ENCODE assay signal across 1 cellular context in the genomic region with DNA sequence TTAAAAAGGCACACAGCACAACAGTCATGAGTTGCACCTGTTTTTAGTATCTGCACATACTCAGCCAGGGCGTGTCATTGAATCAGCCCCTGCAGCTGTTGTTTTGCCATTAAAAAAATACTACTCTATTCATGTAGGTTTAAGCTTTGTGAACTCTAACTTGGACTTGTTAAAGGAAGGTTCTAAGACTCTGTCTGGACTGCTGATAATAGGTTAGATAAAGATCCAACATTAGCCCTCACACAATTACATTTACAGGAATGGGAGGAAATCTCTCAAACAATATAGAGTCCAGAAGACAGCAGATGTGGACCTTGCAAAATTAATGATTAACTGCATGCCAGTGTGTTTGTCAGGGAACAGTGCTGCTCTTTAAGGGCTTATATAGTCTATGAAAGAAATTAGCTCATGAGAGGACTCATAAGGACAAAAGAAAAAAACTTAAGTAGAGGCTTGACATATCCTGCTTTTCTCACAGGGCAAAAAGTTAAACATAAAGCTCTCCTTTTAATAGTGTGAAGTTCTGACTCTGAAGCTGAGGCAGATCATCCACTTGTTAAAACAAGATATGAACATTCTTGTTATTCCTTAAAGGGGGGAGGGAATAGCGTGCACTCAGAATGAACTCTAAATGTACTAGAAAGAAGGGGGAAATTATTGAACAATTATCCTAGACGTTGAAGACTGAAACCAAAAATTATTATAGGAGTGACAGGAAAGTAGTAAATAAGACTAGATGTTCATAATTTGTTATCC.
TF ChIP-seq lines count a peak whose summit lies in the region.

No MANE protein-coding gene starts in this region.

TF ChIP-seq in HepG2, 621 proteins besides CTCF, POLR2A, EP300 and RAD21 (continued from another document and continues in another):
- TF ChIP-seq NCOR1 (IDR thresholded peaks at IDR 0.05; ENCODE audit: borderline replicate concordance, low read length) (peak; percentile 51; the same call in 1 of the 2 replicates), ZNF547 (CRISPR knock-in tag; IDR thresholded peaks at IDR 0.05) (no peak), GATAD2A (CRISPR knock-in tag; IDR thresholded peaks at IDR 0.05) (peak; percentile 48; the same call in 1 of the 2 replicates), HNF4A (CRISPR knock-in tag; IDR thresholded peaks at IDR 0.05) (peak; percentile 57), HDAC1 (CRISPR knock-in tag; IDR thresholded peaks at IDR 0.05) (no peak), ZNF773 (CRISPR knock-in tag; IDR thresholded peaks at IDR 0.05; ENCODE audit: borderline replicate concordance) (no peak), SALL2 (CRISPR knock-in tag; IDR thresholded peaks at IDR 0.05) (no peak), PHF5A (CRISPR knock-in tag; IDR thresholded peaks at IDR 0.05; ENCODE audit: low read depth, unreplicated experiment) (peak; percentile 37), GTF2F1 (IDR thresholded peaks at IDR 0.05; ENCODE audit: low read length) (no peak), NONO (IDR thresholded peaks at IDR 0.05) (no peak), NONO (CRISPR knock-in tag; conservative IDR thresholded peaks at IDR 0.05) (no peak), CEBPB (IDR thresholded peaks at IDR 0.05; ENCODE audit: borderline replicate concordance, low read depth, low read length) (no peak), CENPT (CRISPR knock-in tag; IDR thresholded peaks at IDR 0.05; ENCODE audit: low read depth) (no peak), ZMYM3 (CRISPR knock-in tag; IDR thresholded peaks at IDR 0.05) (no peak), PRMT3 (CRISPR knock-in tag; IDR thresholded peaks at IDR 0.05; ENCODE audit: borderline replicate concordance, low read depth) (no peak), POLR2AphosphoS2 (IDR thresholded peaks at IDR 0.05; ENCODE audit: low read depth, low read length) (no peak), ZNF615 (CRISPR knock-in tag; IDR thresholded peaks at IDR 0.05; ENCODE audit: borderline replicate concordance) (no peak), GZF1 (CRISPR knock-in tag; IDR thresholded peaks at IDR 0.05) (no peak), SOX13 (IDR thresholded peaks at IDR 0.05) (no peak), SOX13 (CRISPR knock-in tag; conservative IDR thresholded peaks at IDR 0.05 in 1 of 2, IDR thresholded peaks at IDR 0.05 in 1 of 2) (peak in 1 of 2 experiments; percentile 98; a peak in 2 of 4 replicates), NR2F2 (IDR thresholded peaks at IDR 0.05; ENCODE audit: borderline replicate concordance, low read depth) (no peak), ARNT (IDR thresholded peaks at IDR 0.05) (no peak), ZNF382 (CRISPR knock-in tag; IDR thresholded peaks at IDR 0.05; ENCODE audit: borderline replicate concordance) (no peak), ZNF781 (CRISPR knock-in tag; IDR thresholded peaks at IDR 0.05; ENCODE audit: borderline replicate concordance, not compliant biosample characterization) (no peak), ZNF460 (CRISPR knock-in tag; IDR thresholded peaks at IDR 0.05; ENCODE audit: borderline replicate concordance) (no peak), ISX (CRISPR knock-in tag; conservative IDR thresholded peaks at IDR 0.05) (no peak), ISL2 (CRISPR knock-in tag; IDR thresholded peaks at IDR 0.05) (0 out of 2 replicates have a peak, but pooled peaks have one; percentile 63), RCOR2 (CRISPR knock-in tag; IDR thresholded peaks at IDR 0.05) (0 out of 2 replicates have a peak, but pooled peaks have one; percentile 15), TGIF2 (CRISPR knock-in tag; IDR thresholded peaks at IDR 0.05) (no peak), ZC3H13 (CRISPR knock-in tag; IDR thresholded peaks at IDR 0.05) (no peak), FOXP1 (IDR thresholded peaks at IDR 0.05) (no peak), FOXP1 (CRISPR knock-in tag; IDR thresholded peaks at IDR 0.05) (0 out of 2 replicates have a peak, but pooled peaks have one; percentile 16), NCOA2 (CRISPR knock-in tag; IDR thresholded peaks at IDR 0.05) (peak; percentile 77), ZNF678 (CRISPR knock-in tag; IDR thresholded peaks at IDR 0.05) (no peak), ZNF563 (CRISPR knock-in tag; IDR thresholded peaks at IDR 0.05) (no peak), MTF1 (CRISPR knock-in tag; IDR thresholded peaks at IDR 0.05) (no peak)
- TF ChIP-seq, protein P1, sequence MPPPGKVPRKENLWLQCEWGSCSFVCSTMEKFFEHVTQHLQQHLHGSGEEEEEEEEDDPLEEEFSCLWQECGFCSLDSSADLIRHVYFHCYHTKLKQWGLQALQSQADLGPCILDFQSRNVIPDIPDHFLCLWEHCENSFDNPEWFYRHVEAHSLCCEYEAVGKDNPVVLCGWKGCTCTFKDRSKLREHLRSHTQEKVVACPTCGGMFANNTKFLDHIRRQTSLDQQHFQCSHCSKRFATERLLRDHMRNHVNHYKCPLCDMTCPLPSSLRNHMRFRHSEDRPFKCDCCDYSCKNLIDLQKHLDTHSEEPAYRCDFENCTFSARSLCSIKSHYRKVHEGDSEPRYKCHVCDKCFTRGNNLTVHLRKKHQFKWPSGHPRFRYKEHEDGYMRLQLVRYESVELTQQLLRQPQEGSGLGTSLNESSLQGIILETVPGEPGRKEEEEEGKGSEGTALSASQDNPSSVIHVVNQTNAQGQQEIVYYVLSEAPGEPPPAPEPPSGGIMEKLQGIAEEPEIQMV (CRISPR knock-in tag; IDR thresholded peaks at IDR 0.05; ENCODE audit: low read depth) = no peak
- TF ChIP-seq, protein P2, sequence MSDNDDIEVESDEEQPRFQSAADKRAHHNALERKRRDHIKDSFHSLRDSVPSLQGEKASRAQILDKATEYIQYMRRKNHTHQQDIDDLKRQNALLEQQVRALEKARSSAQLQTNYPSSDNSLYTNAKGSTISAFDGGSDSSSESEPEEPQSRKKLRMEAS (IDR thresholded peaks at IDR 0.05) = no peak
- TF ChIP-seq, protein P3, sequence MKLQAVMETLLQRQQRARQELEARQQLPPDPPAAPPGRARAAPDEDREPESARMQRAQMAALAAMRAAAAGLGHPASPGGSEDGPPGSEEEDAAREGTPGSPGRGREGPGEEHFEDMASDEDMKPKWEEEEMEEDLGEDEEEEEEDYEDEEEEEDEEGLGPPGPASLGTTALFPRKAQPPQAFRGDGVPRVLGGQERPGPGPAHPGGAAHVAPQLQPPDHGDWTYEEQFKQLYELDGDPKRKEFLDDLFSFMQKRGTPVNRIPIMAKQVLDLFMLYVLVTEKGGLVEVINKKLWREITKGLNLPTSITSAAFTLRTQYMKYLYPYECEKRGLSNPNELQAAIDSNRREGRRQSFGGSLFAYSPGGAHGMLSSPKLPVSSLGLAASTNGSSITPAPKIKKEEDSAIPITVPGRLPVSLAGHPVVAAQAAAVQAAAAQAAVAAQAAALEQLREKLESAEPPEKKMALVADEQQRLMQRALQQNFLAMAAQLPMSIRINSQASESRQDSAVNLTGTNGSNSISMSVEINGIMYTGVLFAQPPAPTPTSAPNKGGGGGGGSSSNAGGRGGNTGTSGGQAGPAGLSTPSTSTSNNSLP (IDR thresholded peaks at IDR 0.05; ENCODE audit: low read depth, low read length) = peak; percentile 62; the same call in 1 of the 2 replicates
- TF ChIP-seq, protein P4, sequence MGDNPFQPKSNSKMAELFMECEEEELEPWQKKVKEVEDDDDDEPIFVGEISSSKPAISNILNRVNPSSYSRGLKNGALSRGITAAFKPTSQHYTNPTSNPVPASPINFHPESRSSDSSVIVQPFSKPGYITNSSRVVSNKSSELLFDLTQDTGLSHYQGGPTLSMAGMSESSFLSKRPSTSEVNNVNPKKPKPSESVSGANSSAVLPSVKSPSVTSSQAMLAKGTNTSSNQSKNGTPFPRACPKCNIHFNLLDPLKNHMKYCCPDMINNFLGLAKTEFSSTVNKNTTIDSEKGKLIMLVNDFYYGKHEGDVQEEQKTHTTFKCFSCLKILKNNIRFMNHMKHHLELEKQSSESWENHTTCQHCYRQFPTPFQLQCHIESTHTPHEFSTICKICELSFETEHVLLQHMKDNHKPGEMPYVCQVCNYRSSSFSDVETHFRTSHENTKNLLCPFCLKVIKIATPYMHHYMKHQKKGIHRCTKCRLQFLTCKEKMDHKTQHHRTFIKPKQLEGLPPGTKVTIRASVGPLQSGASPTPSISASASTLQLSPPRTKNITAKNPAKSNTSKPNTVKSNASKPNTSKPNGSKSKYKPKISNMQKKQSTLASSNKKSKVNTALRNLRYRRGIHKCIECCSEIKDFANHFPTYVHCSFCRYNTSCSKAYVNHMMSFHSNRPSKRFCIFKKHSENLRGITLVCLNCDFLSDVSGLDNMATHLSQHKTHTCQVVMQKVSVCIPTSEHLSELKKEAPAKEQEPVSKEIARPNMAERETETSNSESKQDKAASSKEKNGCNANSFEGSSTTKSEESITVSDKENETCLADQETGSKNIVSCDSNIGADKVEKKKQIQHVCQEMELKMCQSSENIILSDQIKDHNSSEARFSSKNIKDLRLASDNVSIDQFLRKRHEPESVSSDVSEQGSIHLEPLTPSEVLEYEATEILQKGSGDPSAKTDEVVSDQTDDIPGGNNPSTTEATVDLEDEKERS (CRISPR knock-in tag; IDR thresholded peaks at IDR 0.05) = no peak
- TF ChIP-seq, protein P5, sequence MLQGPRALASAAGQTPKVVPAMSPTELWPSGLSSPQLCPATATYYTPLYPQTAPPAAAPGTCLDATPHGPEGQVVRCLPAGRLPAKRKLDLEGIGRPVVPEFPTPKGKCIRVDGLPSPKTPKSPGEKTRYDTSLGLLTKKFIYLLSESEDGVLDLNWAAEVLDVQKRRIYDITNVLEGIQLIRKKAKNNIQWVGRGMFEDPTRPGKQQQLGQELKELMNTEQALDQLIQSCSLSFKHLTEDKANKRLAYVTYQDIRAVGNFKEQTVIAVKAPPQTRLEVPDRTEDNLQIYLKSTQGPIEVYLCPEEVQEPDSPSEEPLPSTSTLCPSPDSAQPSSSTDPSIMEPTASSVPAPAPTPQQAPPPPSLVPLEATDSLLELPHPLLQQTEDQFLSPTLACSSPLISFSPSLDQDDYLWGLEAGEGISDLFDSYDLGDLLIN (CRISPR knock-in tag; IDR thresholded peaks at IDR 0.05; ENCODE audit: borderline replicate concordance) = no peak
- TF ChIP-seq, protein P6, sequence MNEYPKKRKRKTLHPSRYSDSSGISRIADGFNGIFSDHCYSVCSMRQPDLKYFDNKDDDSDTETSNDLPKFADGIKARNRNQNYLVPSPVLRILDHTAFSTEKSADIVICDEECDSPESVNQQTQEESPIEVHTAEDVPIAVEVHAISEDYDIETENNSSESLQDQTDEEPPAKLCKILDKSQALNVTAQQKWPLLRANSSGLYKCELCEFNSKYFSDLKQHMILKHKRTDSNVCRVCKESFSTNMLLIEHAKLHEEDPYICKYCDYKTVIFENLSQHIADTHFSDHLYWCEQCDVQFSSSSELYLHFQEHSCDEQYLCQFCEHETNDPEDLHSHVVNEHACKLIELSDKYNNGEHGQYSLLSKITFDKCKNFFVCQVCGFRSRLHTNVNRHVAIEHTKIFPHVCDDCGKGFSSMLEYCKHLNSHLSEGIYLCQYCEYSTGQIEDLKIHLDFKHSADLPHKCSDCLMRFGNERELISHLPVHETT (CRISPR knock-in tag; conservative IDR thresholded peaks at IDR 0.05) = no peak
- TF ChIP-seq, protein P7, sequence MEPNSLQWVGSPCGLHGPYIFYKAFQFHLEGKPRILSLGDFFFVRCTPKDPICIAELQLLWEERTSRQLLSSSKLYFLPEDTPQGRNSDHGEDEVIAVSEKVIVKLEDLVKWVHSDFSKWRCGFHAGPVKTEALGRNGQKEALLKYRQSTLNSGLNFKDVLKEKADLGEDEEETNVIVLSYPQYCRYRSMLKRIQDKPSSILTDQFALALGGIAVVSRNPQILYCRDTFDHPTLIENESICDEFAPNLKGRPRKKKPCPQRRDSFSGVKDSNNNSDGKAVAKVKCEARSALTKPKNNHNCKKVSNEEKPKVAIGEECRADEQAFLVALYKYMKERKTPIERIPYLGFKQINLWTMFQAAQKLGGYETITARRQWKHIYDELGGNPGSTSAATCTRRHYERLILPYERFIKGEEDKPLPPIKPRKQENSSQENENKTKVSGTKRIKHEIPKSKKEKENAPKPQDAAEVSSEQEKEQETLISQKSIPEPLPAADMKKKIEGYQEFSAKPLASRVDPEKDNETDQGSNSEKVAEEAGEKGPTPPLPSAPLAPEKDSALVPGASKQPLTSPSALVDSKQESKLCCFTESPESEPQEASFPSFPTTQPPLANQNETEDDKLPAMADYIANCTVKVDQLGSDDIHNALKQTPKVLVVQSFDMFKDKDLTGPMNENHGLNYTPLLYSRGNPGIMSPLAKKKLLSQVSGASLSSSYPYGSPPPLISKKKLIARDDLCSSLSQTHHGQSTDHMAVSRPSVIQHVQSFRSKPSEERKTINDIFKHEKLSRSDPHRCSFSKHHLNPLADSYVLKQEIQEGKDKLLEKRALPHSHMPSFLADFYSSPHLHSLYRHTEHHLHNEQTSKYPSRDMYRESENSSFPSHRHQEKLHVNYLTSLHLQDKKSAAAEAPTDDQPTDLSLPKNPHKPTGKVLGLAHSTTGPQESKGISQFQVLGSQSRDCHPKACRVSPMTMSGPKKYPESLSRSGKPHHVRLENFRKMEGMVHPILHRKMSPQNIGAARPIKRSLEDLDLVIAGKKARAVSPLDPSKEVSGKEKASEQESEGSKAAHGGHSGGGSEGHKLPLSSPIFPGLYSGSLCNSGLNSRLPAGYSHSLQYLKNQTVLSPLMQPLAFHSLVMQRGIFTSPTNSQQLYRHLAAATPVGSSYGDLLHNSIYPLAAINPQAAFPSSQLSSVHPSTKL (CRISPR knock-in tag; IDR thresholded peaks at IDR 0.05) = peak; percentile 72; the same call in 1 of the 2 replicates
- TF ChIP-seq, protein P8, sequence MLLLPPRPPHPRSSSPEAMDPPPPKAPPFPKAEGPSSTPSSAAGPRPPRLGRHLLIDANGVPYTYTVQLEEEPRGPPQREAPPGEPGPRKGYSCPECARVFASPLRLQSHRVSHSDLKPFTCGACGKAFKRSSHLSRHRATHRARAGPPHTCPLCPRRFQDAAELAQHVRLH (CRISPR knock-in tag; IDR thresholded peaks at IDR 0.05; ENCODE audit: borderline replicate concordance, low read depth) = no peak
- TF ChIP-seq, protein P9, sequence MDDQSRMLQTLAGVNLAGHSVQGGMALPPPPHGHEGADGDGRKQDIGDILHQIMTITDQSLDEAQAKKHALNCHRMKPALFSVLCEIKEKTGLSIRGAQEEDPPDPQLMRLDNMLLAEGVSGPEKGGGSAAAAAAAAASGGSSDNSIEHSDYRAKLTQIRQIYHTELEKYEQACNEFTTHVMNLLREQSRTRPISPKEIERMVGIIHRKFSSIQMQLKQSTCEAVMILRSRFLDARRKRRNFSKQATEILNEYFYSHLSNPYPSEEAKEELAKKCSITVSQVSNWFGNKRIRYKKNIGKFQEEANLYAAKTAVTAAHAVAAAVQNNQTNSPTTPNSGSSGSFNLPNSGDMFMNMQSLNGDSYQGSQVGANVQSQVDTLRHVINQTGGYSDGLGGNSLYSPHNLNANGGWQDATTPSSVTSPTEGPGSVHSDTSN (CRISPR knock-in tag; IDR thresholded peaks at IDR 0.05; ENCODE audit: borderline replicate concordance) = no peak
